ENCODE assay signal across 12 cellular contexts in genomic region chr14:71650187-71650586, GRCh38.
"Had no signal": no experiment of that assay in that cellular context is flagged by ENCODE, and none has a peak within 500 bp of the region (broad histone marks: within the 10 kb centered on the region; RNA-seq: fewer than 3 reads in every experiment).

No MANE protein-coding gene starts in this region.

- H3K36me3 ChIP-seq: gastrocnemius medialis, heart left ventricle, uterus had no signal

- H3K27me3 ChIP-seq: gastrocnemius medialis, heart left ventricle, tibial nerve, uterus had no signal

- H3K4me3 ChIP-seq: gastrocnemius medialis, heart left ventricle, tibial nerve, uterus had no signal

- H2AFZ ChIP-seq: parathyroid adenoma had no signal

- DNase-seq: activated CD4-positive, alpha-beta T cell treated with anti-CD3 and anti-CD28 coated beads, Interleukin-2, amount 10 ng/mL, durations not matched to agents 7 days and 5 days; central memory CD4-positive, alpha-beta T cell; endodermal cell; erythroblast; gastrocnemius medialis; heart left ventricle; midbrain; naive B cell; uterus had no signal

- H3K4me1 ChIP-seq: gastrocnemius medialis, uterus had no signal

- ATAC-seq: gastrocnemius medialis; heart left ventricle; stimulated activated effector memory CD8-positive, alpha-beta T cell treated with anti-CD3 and anti-CD28 coated beads, Interleukin-12 subunit alpha, Interleukin-12 subunit beta, amount 100 ng/mL, for 72 hours had no signal

- H3K27ac ChIP-seq: gastrocnemius medialis, parathyroid adenoma, uterus had no signal

- H3K79me2 ChIP-seq: parathyroid adenoma had no signal
